ENCODE assay signal across 24 cellular contexts in the genomic region with DNA sequence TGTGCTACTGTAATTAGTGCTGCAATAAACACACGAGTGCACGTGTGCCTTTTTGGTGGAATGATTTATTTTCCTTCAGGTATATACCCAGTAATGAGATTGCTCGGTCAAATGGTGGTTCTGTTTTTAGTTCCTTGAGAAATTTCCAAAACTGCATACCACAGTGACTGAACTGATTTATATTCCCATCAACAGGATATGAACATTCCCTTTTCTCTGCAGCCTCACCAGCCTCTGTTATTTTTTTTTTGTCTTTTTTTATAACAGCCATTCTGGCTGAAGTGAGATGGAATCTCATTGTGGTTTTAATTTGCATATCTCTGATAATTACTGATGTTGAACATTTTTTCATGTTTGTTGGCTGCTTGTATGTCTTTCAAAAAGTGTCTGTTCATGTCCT.
"Had no signal": no experiment of that assay in that cellular context is flagged by ENCODE, and none has a peak within 500 bp of the region (broad histone marks: within the 10 kb centered on the region; RNA-seq: fewer than 3 reads in every experiment).

No MANE protein-coding gene starts in this region.

- H3K79me2 ChIP-seq: hepatocyte had no signal

- H3K36me3 ChIP-seq: left ventricle myocardium inferior, ovary, right atrium auricular region, right lobe of liver, stomach, suprapubic skin, thoracic aorta, tibial artery, upper lobe of right lung had no signal

- H3K27ac Mint-ChIP-seq: mesothelial cell of epicardium; naive B cell; natural killer cell; nephron progenitor cell; progenitor cell of endocrine pancreas; stimulated activated naive B cell treated with anti-CD40 and anti-IgM and Interleukin-4, amounts not matched to agents 10 μg/mL and 1 μg/mL and 100 μg/mL, for 72 hours had no signal

- DNase-seq: islet precursor cell; left ventricle myocardium inferior; mesendoderm; naive B cell; natural killer cell; nephron progenitor cell; ovary; right lobe of liver; stimulated activated CD4-positive, alpha-beta T cell treated with anti-CD3 and anti-CD28 coated beads, Interleukin-2, amount 100 ng/mL, for 24 hours; stimulated activated CD4-positive, alpha-beta T cell treated with anti-CD3 and anti-CD28 coated beads, Interleukin-4, amount 100 ng/mL, for 1 hour; stimulated activated naive B cell treated with anti-CD40 and anti-IgM and Interleukin-4, amounts not matched to agents 10 μg/mL and 1 μg/mL and 100 μg/mL, for 72 hours; stimulated activated naive CD8-positive, alpha-beta T cell treated with anti-CD3 and anti-CD28 coated beads, Interleukin-15, Interleukin-2, amounts not matched to agents 100 U/mL and 50 U/mL, for 24 hours; stomach; tibial artery; trophoblast cell; upper lobe of right lung had no signal

- H3K9me3 ChIP-seq: ovary, right atrium auricular region, right lobe of liver, stomach, suprapubic skin, thoracic aorta, tibial artery, upper lobe of right lung had no signal

- H3K4me1 Mint-ChIP-seq: naive B cell; natural killer cell; nephron progenitor cell; stimulated activated naive B cell treated with anti-CD40 and anti-IgM and Interleukin-4, amounts not matched to agents 10 μg/mL and 1 μg/mL and 100 μg/mL, for 72 hours had no signal

- H3K4me3 ChIP-seq: hepatocyte, left ventricle myocardium inferior, lung, ovary, right atrium auricular region, right lobe of liver, smooth muscle cell, stomach, suprapubic skin, thoracic aorta, tibial artery, upper lobe of right lung had no signal

- H3K27me3 ChIP-seq: hepatocyte, ovary, right atrium auricular region, right lobe of liver, stomach, suprapubic skin, tibial artery, upper lobe of right lung had no signal

- H3K4me2 ChIP-seq: hepatocyte, smooth muscle cell had no signal

- H3K4me1 ChIP-seq: left ventricle myocardium inferior, right atrium auricular region, right lobe of liver, stomach, suprapubic skin, tibial artery, upper lobe of right lung had no signal

- ATAC-seq: natural killer cell; right lobe of liver; stimulated activated naive B cell treated with anti-CD40 and anti-IgM and Interleukin-4, amounts not matched to agents 10 μg/mL and 1 μg/mL and 100 μg/mL, for 72 hours; stimulated activated naive CD8-positive, alpha-beta T cell treated with anti-CD3 and anti-CD28 coated beads, Interleukin-15, Interleukin-2, amounts not matched to agents 100 U/mL and 50 U/mL, for 24 hours; upper lobe of right lung had no signal

- H3K36me3 Mint-ChIP-seq: mesothelial cell of epicardium; naive B cell; natural killer cell; stimulated activated naive B cell treated with anti-CD40 and anti-IgM and Interleukin-4, amounts not matched to agents 10 μg/mL and 1 μg/mL and 100 μg/mL, for 72 hours had no signal

- H3K27me3 Mint-ChIP-seq: naive B cell; progenitor cell of endocrine pancreas; stimulated activated naive B cell treated with anti-CD40 and anti-IgM and Interleukin-4, amounts not matched to agents 10 μg/mL and 1 μg/mL and 100 μg/mL, for 72 hours had no signal

- H3K27ac ChIP-seq: hepatocyte, left ventricle myocardium inferior, ovary, right atrium auricular region, right lobe of liver, stomach, suprapubic skin, thoracic aorta, tibial artery, upper lobe of right lung had no signal

- H3K9me3 Mint-ChIP-seq: nephron progenitor cell had no signal

- H2AFZ ChIP-seq: hepatocyte had no signal

- H3K4me3 Mint-ChIP-seq: mesothelial cell of epicardium; naive B cell; natural killer cell; nephron progenitor cell; stimulated activated naive B cell treated with anti-CD40 and anti-IgM and Interleukin-4, amounts not matched to agents 10 μg/mL and 1 μg/mL and 100 μg/mL, for 72 hours had no signal
